33 cellular contexts compared by ENCODE assay signal in genomic region chrX:130071611-130072349, GRCh38. TPM values are rescaled to one million over a fixed set of nuclear protein-coding genes. Genes with fewer than 3 reads are reported as not detected.
DNase-seq lines count a peak whose midpoint lies in the region; ATAC-seq, FAIRE-seq and TF ChIP-seq lines count a peak whose summit lies in the region.
"Had no signal": no experiment of that assay in that cellular context is flagged by ENCODE, and none has a peak within 500 bp of the region (broad histone marks: within the 10 kb centered on the region; RNA-seq: fewer than 3 reads in every experiment).

No MANE protein-coding gene starts in this region.

- peak overlapping the region in 1 of 10 experiments; percentile 14; a peak in 1 of 20 replicates for H3K4me3 ChIP-seq in BLaER1 treated with 17β-estradiol and CSF1 and Interleukin-3, amounts not matched to agents 10 nM and 100 nM
- no peak overlapping the region for H3K4me3 ChIP-seq in Peyer's patch
- no peak overlapping the region for H3K4me3 ChIP-seq in pancreas
- no peak overlapping the region for H3K4me3 ChIP-seq in MM.1S (ENCODE audit: low read length)
- H3K4me3 ChIP-seq: A549, ascending aorta, cardiac muscle cell, left ventricle myocardium inferior, skin epidermis, testis had no signal

- no peak overlapping the region for H3K4me3 Mint-ChIP-seq in activated CD8-positive, alpha-beta memory T cell treated with anti-CD3 and anti-CD28 coated beads, Interleukin-2, amount 10 ng/mL, durations not matched to agents 7 days and 5 days
- H3K4me3 Mint-ChIP-seq in Calu3 (ENCODE audit: low read depth, unreplicated experiment) = no peak overlapping the region
- H3K4me3 Mint-ChIP-seq: activated CD4-positive, alpha-beta T cell treated with anti-CD3 and anti-CD28 coated beads, Interleukin-2, amount 10 ng/mL, durations not matched to agents 24 days and 14 days; activated naive CD8-positive, alpha-beta T cell treated with anti-CD3 and anti-CD28 coated beads, Interleukin-2, amount 10 ng/mL, durations not matched to agents 7 days and 5 days; activated T-cell treated with anti-CD3 and anti-CD28 coated beads, Interleukin-2, amount 50 U/mL, for 4 hours; naive thymus-derived CD4-positive, alpha-beta T cell had no signal

- no peaks in the 10 kb centered on the region for H3K9me3 Mint-ChIP-seq in activated CD8-positive, alpha-beta memory T cell treated with anti-CD3 and anti-CD28 coated beads, Interleukin-2, amount 10 ng/mL, durations not matched to agents 7 days and 5 days (ENCODE audit: low read depth)
- no peaks in the 10 kb centered on the region for H3K9me3 Mint-ChIP-seq in Calu3 (ENCODE audit: low read depth, unreplicated experiment)
- H3K9me3 Mint-ChIP-seq: activated CD4-positive, alpha-beta T cell treated with anti-CD3 and anti-CD28 coated beads, Interleukin-2, amount 10 ng/mL, durations not matched to agents 24 days and 14 days; activated naive CD8-positive, alpha-beta T cell treated with anti-CD3 and anti-CD28 coated beads, Interleukin-2, amount 10 ng/mL, durations not matched to agents 7 days and 5 days; activated T-cell treated with anti-CD3 and anti-CD28 coated beads, Interleukin-2, amount 50 U/mL, for 4 hours; naive thymus-derived CD4-positive, alpha-beta T cell had no signal

- H3K4me2 ChIP-seq in BLaER1 treated with 17β-estradiol and CSF1 and Interleukin-3, amounts not matched to agents 10 nM and 100 nM = peak overlapping the region in 8 of 11 experiments; percentile 31 to 72 (median 58); a peak in 15 of 22 replicates
- H3K4me2 ChIP-seq in MM.1S (ENCODE audit: low read depth, low read length) = no peak overlapping the region
- H3K4me2 ChIP-seq: A549 had no signal

- peaks cover 0 to 50% (median 44%) of the 10 kb centered on the region in 10 experiments; a peak in 14 of 20 replicates for H3K4me1 ChIP-seq in BLaER1 treated with 17β-estradiol and CSF1 and Interleukin-3, amounts not matched to agents 10 nM and 100 nM
- no peaks in the 10 kb centered on the region for H3K4me1 ChIP-seq in Peyer's patch
- no peaks in the 10 kb centered on the region for H3K4me1 ChIP-seq in pancreas
- H3K4me1 ChIP-seq in MM.1S (ENCODE audit: low read length) = no peaks in the 10 kb centered on the region
- H3K4me1 ChIP-seq: A549, ascending aorta, left ventricle myocardium inferior, testis had no signal

- 34 to 42% methylated on average over 18 of the region's 18 CpGs for WGBS in pancreas, 2 donors

- DNase-seq in Peyer's patch (peak in 2 of 3 donors; percentile 62 to 81), left lobe of liver (ENCODE audit: low spot score) (no peak), pancreas (peak in 1 of 6 donors; percentile 6), MM.1S (no peak), Calu3 (no peak)
- DNase-seq in activated CD8-positive, alpha-beta memory T cell treated with anti-CD3 and anti-CD28 coated beads, Interleukin-2, amount 10 ng/mL, durations not matched to agents 7 days and 5 days = no peak
- DNase-seq: activated CD4-positive, alpha-beta T cell treated with anti-CD3 and anti-CD28 coated beads, Interleukin-2, amount 10 ng/mL, durations not matched to agents 24 days and 14 days; activated gamma-delta T cell; activated naive CD8-positive, alpha-beta T cell treated with anti-CD3 and anti-CD28 coated beads, Interleukin-2, amount 10 ng/mL, durations not matched to agents 7 days and 5 days; activated T-cell treated with anti-CD3 and anti-CD28 coated beads, Interleukin-2, amount 50 U/mL, for 4 hours; cortex of kidney; DMS53; effector memory CD4-positive, alpha-beta T cell; IMR-90; left ventricle myocardium inferior; naive thymus-derived CD4-positive, alpha-beta T cell; NCI-H1436 treated with DMSO at 0.1 percent for 48 hours; NCI-H2107; NCI-H748 treated with DMSO at 0.1 percent for 48 hours; occipital lobe; SIG-M5; stimulated activated naive CD4-positive, alpha-beta T cell treated with Interleukin-2 at 50 U/mL for 16 hours; SW 1271; T-helper 9 cell; testis had no signal

- peaks cover 0 to 90% (median 21%) of the 10 kb centered on the region in 11 experiments; a peak in 14 of 22 replicates for H4K20me1 ChIP-seq in BLaER1 treated with 17β-estradiol and CSF1 and Interleukin-3, amounts not matched to agents 10 nM and 100 nM
- no peaks in the 10 kb centered on the region for H4K20me1 ChIP-seq in MM.1S (ENCODE audit: insufficient read depth, low read length)

- no peak overlapping the region for H3K27ac Mint-ChIP-seq in activated CD8-positive, alpha-beta memory T cell treated with anti-CD3 and anti-CD28 coated beads, Interleukin-2, amount 10 ng/mL, durations not matched to agents 7 days and 5 days
- no peak overlapping the region for H3K27ac Mint-ChIP-seq in Calu3 (ENCODE audit: unreplicated experiment)
- H3K27ac Mint-ChIP-seq: activated CD4-positive, alpha-beta T cell treated with anti-CD3 and anti-CD28 coated beads, Interleukin-2, amount 10 ng/mL, durations not matched to agents 24 days and 14 days; activated naive CD8-positive, alpha-beta T cell treated with anti-CD3 and anti-CD28 coated beads, Interleukin-2, amount 10 ng/mL, durations not matched to agents 7 days and 5 days had no signal

- peak; percentile 88 for ATAC-seq in left lobe of liver
- peak; percentile 74 to 84 (median 76) for ATAC-seq in pancreas
- ATAC-seq in GM21526 (IDR thresholded peaks at IDR 0.05; ENCODE audit: low FRiP score, unreplicated experiment) = no peak
- no peak for ATAC-seq in activated CD8-positive, alpha-beta memory T cell treated with anti-CD3 and anti-CD28 coated beads, Interleukin-2, amount 10 ng/mL, durations not matched to agents 7 days and 5 days
- ATAC-seq: activated T-cell treated with anti-CD3 and anti-CD28 coated beads, Interleukin-2, amount 50 U/mL, for 4 hours; naive thymus-derived CD4-positive, alpha-beta T cell had no signal

- no peaks in the 10 kb centered on the region for H3K4me1 Mint-ChIP-seq in activated CD8-positive, alpha-beta memory T cell treated with anti-CD3 and anti-CD28 coated beads, Interleukin-2, amount 10 ng/mL, durations not matched to agents 7 days and 5 days
- no peaks in the 10 kb centered on the region for H3K4me1 Mint-ChIP-seq in Calu3 (ENCODE audit: low read depth, unreplicated experiment)
- H3K4me1 Mint-ChIP-seq: activated CD4-positive, alpha-beta T cell treated with anti-CD3 and anti-CD28 coated beads, Interleukin-2, amount 10 ng/mL, durations not matched to agents 24 days and 14 days; activated naive CD8-positive, alpha-beta T cell treated with anti-CD3 and anti-CD28 coated beads, Interleukin-2, amount 10 ng/mL, durations not matched to agents 7 days and 5 days had no signal

- CTCF ChIA-PET in activated CD8-positive, alpha-beta memory T cell treated with anti-CD3 and anti-CD28 coated beads, Interleukin-2, amount 10 ng/mL, durations not matched to agents 7 days and 5 days (lab: Charles Lee) = interaction anchor here (1.0 to 1.6 kb wide), 2 partner anchors 11 to 146 kb away, joined by 3 to 4 read pairs; no protein-coding TSS in a partner anchor
- CTCF ChIA-PET in Calu3 (lab: Charles Lee) = interaction anchor here (1.2 kb wide), 1 partner anchor 11 kb away, joined by 3 read pairs; no protein-coding TSS in a partner anchor

- H3K9me3 ChIP-seq in BLaER1 treated with 17β-estradiol and CSF1 and Interleukin-3, amounts not matched to agents 10 nM and 100 nM (replicated peaks in 1 of 11) = peaks cover 0 to 14% (median 6%) of the 10 kb centered on the region in 11 experiments; a peak in 7 of 22 replicates
- H3K9me3 ChIP-seq in Peyer's patch (no peaks in the 10 kb centered on the region), pancreas (no peaks in the 10 kb centered on the region), MM.1S (replicated peaks; ENCODE audit: insufficient read depth, low read length) (no peaks in the 10 kb centered on the region)
- H3K9me3 ChIP-seq: A549, ascending aorta, left ventricle myocardium inferior, testis had no signal

- H3K9me2 ChIP-seq in MM.1S (replicated peaks; ENCODE audit: insufficient read depth, low read length) = no peaks in the 10 kb centered on the region

- no peaks in the 10 kb centered on the region for H3K27me3 Mint-ChIP-seq in activated CD8-positive, alpha-beta memory T cell treated with anti-CD3 and anti-CD28 coated beads, Interleukin-2, amount 10 ng/mL, durations not matched to agents 7 days and 5 days
- H3K27me3 Mint-ChIP-seq in Calu3 (ENCODE audit: unreplicated experiment) = no peaks in the 10 kb centered on the region
- H3K27me3 Mint-ChIP-seq: activated CD4-positive, alpha-beta T cell treated with anti-CD3 and anti-CD28 coated beads, Interleukin-2, amount 10 ng/mL, durations not matched to agents 24 days and 14 days; activated naive CD8-positive, alpha-beta T cell treated with anti-CD3 and anti-CD28 coated beads, Interleukin-2, amount 10 ng/mL, durations not matched to agents 7 days and 5 days; naive thymus-derived CD4-positive, alpha-beta T cell had no signal

- BruUV-seq in Calu3 (replicated peaks; lab: Mats Ljungman, UMichigan) = no TSS peak

- no peak for FAIRE-seq in pancreas (lab: Jason Lieb, UNC)
- FAIRE-seq: A549, GM12892, urothelium cell line had no signal

- TF ChIP-seq POLR2A in Peyer's patch (IDR thresholded peaks at IDR 0.05) = peak in 1 of 2 donors; percentile 49

- H3K9ac ChIP-seq in BLaER1 treated with 17β-estradiol and CSF1 and Interleukin-3, amounts not matched to agents 10 nM and 100 nM = peak overlapping the region in 4 of 11 experiments; percentile 4 to 41 (median 36); a peak in 6 of 22 replicates
- no peak overlapping the region for H3K9ac ChIP-seq in MM.1S (ENCODE audit: low read length)

- H3K27ac ChIP-seq in BLaER1 treated with 17β-estradiol and CSF1 and Interleukin-3, amounts not matched to agents 10 nM and 100 nM = peak overlapping the region in 4 of 11 experiments; percentile 23 to 58 (median 54); a peak in 6 of 22 replicates
- H3K27ac ChIP-seq in Peyer's patch = peak overlapping the region in 2 of 4 donors; percentile 42 to 65
- no peak overlapping the region for H3K27ac ChIP-seq in pancreas
- no peak overlapping the region for H3K27ac ChIP-seq in MM.1S (ENCODE audit: low read length)
- H3K27ac ChIP-seq: A549, ascending aorta, cardiac muscle cell, left ventricle myocardium inferior, skin epidermis, testis had no signal

- no peaks in the 10 kb centered on the region for H3K79me2 ChIP-seq in MM.1S (ENCODE audit: low read length)

- H3K36me3 ChIP-seq in BLaER1 treated with 17β-estradiol and CSF1 and Interleukin-3, amounts not matched to agents 10 nM and 100 nM = peaks cover 34 to 88% (median 64%) of the 10 kb centered on the region in 11 experiments
- H3K36me3 ChIP-seq in Peyer's patch (peaks cover 0 to 49% (median 0%) of the 10 kb centered on the region in 3 donors), pancreas (no peaks in the 10 kb centered on the region), MM.1S (replicated peaks; ENCODE audit: insufficient read depth, low read length) (no peaks in the 10 kb centered on the region)
- H3K36me3 ChIP-seq: cardiac muscle cell had no signal

- no peak overlapping the region for H2AFZ ChIP-seq in MM.1S (ENCODE audit: low read length)

- H3K36me3 Mint-ChIP-seq in activated CD8-positive, alpha-beta memory T cell treated with anti-CD3 and anti-CD28 coated beads, Interleukin-2, amount 10 ng/mL, durations not matched to agents 7 days and 5 days = peaks cover 29% of the 10 kb centered on the region
- H3K36me3 Mint-ChIP-seq in Calu3 (ENCODE audit: insufficient read depth, unreplicated experiment) = peaks cover 7% of the 10 kb centered on the region

- peaks cover 40 to 91% (median 69%) of the 10 kb centered on the region in 11 experiments for H3K27me3 ChIP-seq in BLaER1 treated with 17β-estradiol and CSF1 and Interleukin-3, amounts not matched to agents 10 nM and 100 nM
- H3K27me3 ChIP-seq in Peyer's patch (no peaks in the 10 kb centered on the region), pancreas (no peaks in the 10 kb centered on the region), MM.1S (replicated peaks; ENCODE audit: insufficient read depth, low read length) (no peaks in the 10 kb centered on the region)
- H3K27me3 ChIP-seq: ascending aorta, cardiac muscle cell, testis had no signal

- H3F3A ChIP-seq in MM.1S (ENCODE audit: insufficient read depth, low read length) = no peaks in the 10 kb centered on the region

- no peak for TF ChIP-seq CTCF in Peyer's patch (IDR thresholded peaks at IDR 0.05)
- no peak for TF ChIP-seq CTCF in pancreas (IDR thresholded peaks at IDR 0.05)
- no peak for TF ChIP-seq CTCF in MM.1S (IDR thresholded peaks at IDR 0.05; ENCODE audit: low read length)
- no peak for TF ChIP-seq CTCF in Calu3 (IDR thresholded peaks at IDR 0.05; ENCODE audit: unreplicated experiment)

- intact Hi-C loops in pancreas (cut with DNase I) (no loop called here), Calu3 (cut with micrococcal nuclease; ENCODE audit: unreplicated experiment) (no loop called here)

RNA-seq across cellular contexts. Expression of gene ELF4, which starts 38.5 kb away (rescaled TPM):
- total RNA-seq in Peyer's patch (10 to 100 TPM; 17.3 to 47.3 (median 43.7) TPM), left lobe of liver (1.4 TPM), pancreas (1 to 10 TPM; 1.4 to 4.6 (median 2.0) TPM), Calu3 (2022) (21.0 and 24.2 TPM in 2 replicates)
- 1 to 10 TPM; 1.1 to 2.0 TPM for polyA plus RNA-seq in pancreas
- total RNA-seq in activated CD8-positive, alpha-beta memory T cell treated with anti-CD3 and anti-CD28 coated beads, Interleukin-2, amount 10 ng/mL, durations not matched to agents 7 days and 5 days = 10 to 100 TPM; 36.2 to 52.7 TPM

Comparison
In these comparisons a context has a peak if more than half of its experiments do, and no peak if none do; other contexts are left out.
1. DNase-seq: peak in Peyer's patch (2 of 3); none in left lobe of liver (single experiment), activated CD8-positive, alpha-beta memory T cell treated with anti-CD3 and anti-CD28 coated beads, Interleukin-2, amount 10 ng/mL, durations not matched to agents 7 days and 5 days (single experiment), MM.1S (single experiment) and Calu3 (single experiment).
2. ATAC-seq: peak in left lobe of liver (single experiment) and pancreas (4 of 4); none in GM21526 (single experiment) and activated CD8-positive, alpha-beta memory T cell treated with anti-CD3 and anti-CD28 coated beads, Interleukin-2, amount 10 ng/mL, durations not matched to agents 7 days and 5 days (single experiment).